Comparison of ENCODE assay signal across 22 cellular contexts in genomic region chr6:152314483-152314832, GRCh38.
DNase-seq lines count a peak whose midpoint lies in the region; ATAC-seq, FAIRE-seq and TF ChIP-seq lines count a peak whose summit lies in the region.
"Had no signal": no experiment of that assay in that cellular context is flagged by ENCODE, and none has a peak within 500 bp of the region (broad histone marks: within the 10 kb centered on the region; RNA-seq: fewer than 3 reads in every experiment).

No MANE protein-coding gene starts in this region.

- TF ChIP-seq RAD21 in SK-N-SH (IDR thresholded peaks at IDR 0.05; ENCODE audit: low read length): no peak
- no peak for TF ChIP-seq RAD21 in HepG2 (CRISPR knock-in tag; IDR thresholded peaks at IDR 0.05)

- TF ChIP-seq CTCF in SK-N-SH (IDR thresholded peaks at IDR 0.05): no peak
- TF ChIP-seq CTCF in astrocyte of the spinal cord (IDR thresholded peaks at IDR 0.05; ENCODE audit: low read depth, low read length): peak; percentile 11
- TF ChIP-seq CTCF in HepG2 (CRISPR knock-in tag; IDR thresholded peaks at IDR 0.05): no peak
- TF ChIP-seq CTCF in smooth muscle cell (IDR thresholded peaks at IDR 0.05; ENCODE audit: borderline replicate concordance, insufficient read depth, poor library complexity, severe bottlenecking): no peak
- TF ChIP-seq CTCF in esophagus squamous epithelium (IDR thresholded peaks at IDR 0.05): no peak

- DNase-seq in SK-N-SH (no peak), astrocyte of the spinal cord (ENCODE audit: low read depth, low spot score) (no peak), HepG2 (ENCODE audit: low spot score) (no peak), smooth muscle cell (lab: John Stamatoyannopoulos, UW; ENCODE audit: unreplicated experiment) (no peak), esophagus squamous epithelium (lab: John Stamatoyannopoulos, UW) (no peak)
- DNase-seq: activated CD4-positive, alpha-beta memory T cell treated with anti-CD3 and anti-CD28 coated beads for 36 hours; activated T-cell treated with anti-CD3 and anti-CD28 coated beads, Interleukin-2, amount 50 U/mL, for 4 hours; effector CD4-positive, alpha-beta T cell; kidney; NCI-H1105; NCI-H510A treated with DMSO at 0.1 percent for 48 hours; pancreas; stimulated activated CD4-positive, alpha-beta T cell treated with anti-CD3 and anti-CD28 coated beads, Interleukin-4, amount 100 ng/mL, for 1 hour had no signal

- H3K27ac ChIP-seq in SK-N-SH (ENCODE audit: low read depth in 2 of 2, low read length in 1 of 2) (peak overlapping the region; percentile 65 to 95; a peak in 3 of 4 replicates), HepG2 (ENCODE audit: extremely low read length, insufficient read depth, low read length) (peak overlapping the region; percentile 62), smooth muscle cell (ENCODE audit: low read depth) (peak overlapping the region; percentile 55), esophagus squamous epithelium (no peak overlapping the region)
- H3K27ac ChIP-seq: 22Rv1, BLaER1, KMS-11, pancreas had no signal

- POLR2A ChIA-PET in SK-N-SH (lab: Yijun Ruan, JAX) (no interaction called here), HepG2 (lab: Yijun Ruan, JAX) (interaction anchor here (1.5 to 2.6 kb wide), 2 partner anchors 9 to 13 kb away, joined by 4 to 17 read pairs; no protein-coding TSS in a partner anchor)

- no peak for ATAC-seq in SK-N-SH treated with all-trans-retinoic acid at 6 μM for 48 hours
- ATAC-seq in HepG2: no peak
- no peak for ATAC-seq in HG03108 (IDR thresholded peaks at IDR 0.05; ENCODE audit: unreplicated experiment)
- ATAC-seq in GM18909 (IDR thresholded peaks at IDR 0.05; ENCODE audit: poor library complexity, unreplicated experiment): no peak
- ATAC-seq: activated T-cell treated with anti-CD3 and anti-CD28 coated beads, Interleukin-2, amount 50 U/mL, for 4 hours; pancreas had no signal

- H3K4me1 ChIP-seq in SK-N-SH (ENCODE audit: control insufficient read depth in 1 of 2, insufficient read depth in 2 of 2, low read depth in 1 of 2, low read length in 1 of 2) (peaks cover 0 to 19% of the 10 kb centered on the region in 2 experiments; a peak in 1 of 4 replicates), HepG2 (ENCODE audit: insufficient read depth, low read length) (peaks cover 22% of the 10 kb centered on the region), smooth muscle cell (ENCODE audit: low read depth) (peaks cover 6% of the 10 kb centered on the region), esophagus squamous epithelium (peaks cover 0 to 5% (median 3%) of the 10 kb centered on the region in 3 donors)
- H3K4me1 ChIP-seq: HAP-1, pancreas had no signal

- H3K9ac ChIP-seq in SK-N-SH (peak overlapping the region; percentile 35), HepG2 (ENCODE audit: insufficient read depth, low read depth, low read length) (no peak overlapping the region), smooth muscle cell (ENCODE audit: low read depth) (no peak overlapping the region)
- H3K9ac ChIP-seq: BLaER1, KMS-11 had no signal

- TF ChIP-seq EP300 in SK-N-SH (IDR thresholded peaks at IDR 0.05; ENCODE audit: borderline replicate concordance in 1 of 2, low read depth in 1 of 2, low read length in 1 of 2): no peak
- no peak for TF ChIP-seq EP300 in HepG2 (IDR thresholded peaks at IDR 0.05; ENCODE audit: low read depth in 2 of 2, low read length in 2 of 2)
- TF ChIP-seq EP300 in HepG2 (CRISPR knock-in tag; IDR thresholded peaks at IDR 0.05; ENCODE audit: borderline replicate concordance): peak; percentile 13; the same call in 1 of the 2 replicates

- no peaks in the 10 kb centered on the region for H3K9me3 ChIP-seq in SK-N-SH
- no peaks in the 10 kb centered on the region for H3K9me3 ChIP-seq in HepG2 (ENCODE audit: low read length)
- no peaks in the 10 kb centered on the region for H3K9me3 ChIP-seq in smooth muscle cell (replicated peaks; ENCODE audit: low read depth)
- no peaks in the 10 kb centered on the region for H3K9me3 ChIP-seq in esophagus squamous epithelium
- H3K9me3 ChIP-seq: BLaER1, HAP-1, pancreas had no signal

- TF ChIP-seq POLR2A in HepG2 (IDR thresholded peaks at IDR 0.05; ENCODE audit: insufficient read depth in 1 of 2, low read depth in 2 of 2, low read length in 2 of 2) (no peak), esophagus squamous epithelium (IDR thresholded peaks at IDR 0.05) (no peak)

- H3K79me2 ChIP-seq in SK-N-SH (ENCODE audit: insufficient read depth): peaks cover 6% of the 10 kb centered on the region; the same call in 1 of the 2 replicates
- no peaks in the 10 kb centered on the region for H3K79me2 ChIP-seq in HepG2 (ENCODE audit: insufficient read depth, low read length)
- no peaks in the 10 kb centered on the region for H3K79me2 ChIP-seq in smooth muscle cell (ENCODE audit: low read depth)

- peak; percentile 4 for FAIRE-seq in HepG2 (lab: Jason Lieb, UNC)
- FAIRE-seq: bronchial epithelial cell, G401.6, kidney, pancreas had no signal

- H3F3A ChIP-seq in SK-N-SH (replicated peaks; ENCODE audit: insufficient read depth) (peaks cover 53% of the 10 kb centered on the region), smooth muscle cell (ENCODE audit: low read depth) (peaks cover 3% of the 10 kb centered on the region)

- no peaks in the 10 kb centered on the region for H3K9me2 ChIP-seq in SK-N-SH

- peaks cover 46 to 60% of the 10 kb centered on the region in 2 experiments for H3K36me3 ChIP-seq in SK-N-SH (replicated peaks in 1 of 2; ENCODE audit: control insufficient read depth in 1 of 2, insufficient read depth in 2 of 2, low read length in 1 of 2)
- H3K36me3 ChIP-seq in HepG2 (replicated peaks in 1 of 2; ENCODE audit: control insufficient read depth in 1 of 2, insufficient read depth in 2 of 2, low read length in 2 of 2): no peaks in the 10 kb centered on the region
- peaks cover 14% of the 10 kb centered on the region for H3K36me3 ChIP-seq in smooth muscle cell (ENCODE audit: low read depth)
- peaks cover 0 to 21% (median 0%) of the 10 kb centered on the region in 3 donors for H3K36me3 ChIP-seq in esophagus squamous epithelium
- H3K36me3 ChIP-seq: BLaER1, HAP-1 had no signal

- BruUV-seq in HepG2 (replicated peaks; lab: Mats Ljungman, UMichigan): no TSS peak

- H3K4me2 ChIP-seq in SK-N-SH (no peak overlapping the region), HepG2 (ENCODE audit: low read depth, low read length) (peak overlapping the region; percentile 70), smooth muscle cell (peak overlapping the region; percentile 11)
- H3K4me2 ChIP-seq: BLaER1, KMS-11 had no signal

- 98% methylated on average over 5 of the region's 5 CpGs for WGBS in SK-N-SH (ENCODE audit: low lambda C conversion rate)
- 33% methylated on average over 5 of the region's 5 CpGs for WGBS in HepG2 (ENCODE audit: low lambda C conversion rate)
- 87% methylated on average over 5 of the region's 5 CpGs for WGBS in smooth muscle cell (ENCODE audit: low lambda C conversion rate)
- WGBS in esophagus squamous epithelium, 2 donors: 92 to 100% methylated on average over 2 to 3 of the region's 5 CpGs

- intact Hi-C loops in HepG2 (cut with micrococcal nuclease; ENCODE audit: unreplicated experiment): loop anchor here (1.0 kb wide), 1 partner anchor 12 kb away; no protein-coding TSS in a partner anchor
- intact Hi-C loops in esophagus squamous epithelium (cut with DNase I): no loop called here

- H3K4me3 ChIP-seq in SK-N-SH (ENCODE audit: low read depth in 2 of 2, low read length in 1 of 2): no peak overlapping the region
- H3K4me3 ChIP-seq in astrocyte of the spinal cord (ENCODE audit: low read depth, low read length): no peak overlapping the region
- no peak overlapping the region for H3K4me3 ChIP-seq in HepG2 (replicated peaks in 1 of 3; ENCODE audit: insufficient read depth in 1 of 3, low read depth in 2 of 3, low read length in 3 of 3)
- no peak overlapping the region for H3K4me3 ChIP-seq in smooth muscle cell
- no peak overlapping the region for H3K4me3 ChIP-seq in esophagus squamous epithelium
- H3K4me3 ChIP-seq: BLaER1, HAP-1, pancreas had no signal

- CTCF ChIA-PET in SK-N-SH (lab: Yijun Ruan, JAX): interaction anchor here (1.2 to 3.4 kb wide), 2 partner anchors 13 to 24 kb away, joined by 3 to 12 read pairs; no protein-coding TSS in a partner anchor
- CTCF ChIA-PET in HepG2 (lab: Yijun Ruan, JAX; ENCODE audit: low intra/inter-chr PET ratio, low total read pairs): no interaction called here

- H4K20me1 ChIP-seq in SK-N-SH (ENCODE audit: insufficient read depth): no peaks in the 10 kb centered on the region
- H4K20me1 ChIP-seq in HepG2 (ENCODE audit: insufficient read depth, low read length): no peaks in the 10 kb centered on the region
- H4K20me1 ChIP-seq in smooth muscle cell (ENCODE audit: low read depth): no peaks in the 10 kb centered on the region
- H4K20me1 ChIP-seq: BLaER1 had no signal

- H3K27me3 ChIP-seq in SK-N-SH (ENCODE audit: insufficient read depth): no peaks in the 10 kb centered on the region
- H3K27me3 ChIP-seq in HepG2 (ENCODE audit: control insufficient read depth in 1 of 2, insufficient read depth in 2 of 2, low read length in 2 of 2): no peaks in the 10 kb centered on the region
- no peaks in the 10 kb centered on the region for H3K27me3 ChIP-seq in smooth muscle cell (ENCODE audit: low read depth)
- H3K27me3 ChIP-seq in esophagus squamous epithelium: no peaks in the 10 kb centered on the region
- H3K27me3 ChIP-seq: BLaER1, pancreas had no signal

- peak overlapping the region; percentile 49; the same call in 1 of the 2 replicates for H2AFZ ChIP-seq in SK-N-SH (ENCODE audit: low read depth)
- H2AFZ ChIP-seq in HepG2 (ENCODE audit: low read length): no peak overlapping the region
- no peak overlapping the region for H2AFZ ChIP-seq in smooth muscle cell (ENCODE audit: low read depth)

- in situ Hi-C loops in astrocyte of the spinal cord (cut with HindIII; ENCODE audit: low sequenced_read_pairs) (no loop called here), HepG2 (cut with HindIII; ENCODE audit: extremely low pct_ligation_motif_present, low pct_unique_long_range_greater_than_20kb) (no loop called here)

TF ChIP-seq in SK-N-SH, 30 proteins besides CTCF, POLR2A, EP300 and RAD21 (continues in another document):
- no peak for TF ChIP-seq RCOR1 (IDR thresholded peaks at IDR 0.05; ENCODE audit: low read length)
- no peak for TF ChIP-seq GATA2 (CRISPR knock-in tag; IDR thresholded peaks at IDR 0.05)
- no peak for TF ChIP-seq FOXJ3 (CRISPR knock-in tag; IDR thresholded peaks at IDR 0.05)
- no peak for TF ChIP-seq SMC3 (IDR thresholded peaks at IDR 0.05; ENCODE audit: low read depth, low read length)

TF ChIP-seq in HepG2, 621 proteins besides CTCF, POLR2A, EP300 and RAD21 (continues in another document):
- TF ChIP-seq TFAP4 (IDR thresholded peaks at IDR 0.05; ENCODE audit: borderline replicate concordance, low read depth): no peak
- TF ChIP-seq KDM6A (CRISPR knock-in tag; IDR thresholded peaks at IDR 0.05; ENCODE audit: low read depth): no peak
- TF ChIP-seq SP5 (CRISPR knock-in tag; IDR thresholded peaks at IDR 0.05; ENCODE audit: borderline replicate concordance, low read depth): 0 out of 2 replicates have a peak, but pooled peaks have one; percentile 45

Comparison
In these comparisons a context has a peak if more than half of its experiments do, and no peak if none do; other contexts are left out.
1. H3K27ac ChIP-seq: peak in SK-N-SH (2 of 2), HepG2 (single experiment) and smooth muscle cell (single experiment); none in esophagus squamous epithelium (0 of 4).
2. Of the 25 proteins assayed by ChIP-seq in both HepG2 and SK-N-SH: peak only in HepG2: FOXJ3 and MXI1; only in SK-N-SH: none; in both: none; in neither: 22; mixed calls (peak in some experiments, not most) for 1.